ENCODE assay signal across 1 cellular context in the genomic region with DNA sequence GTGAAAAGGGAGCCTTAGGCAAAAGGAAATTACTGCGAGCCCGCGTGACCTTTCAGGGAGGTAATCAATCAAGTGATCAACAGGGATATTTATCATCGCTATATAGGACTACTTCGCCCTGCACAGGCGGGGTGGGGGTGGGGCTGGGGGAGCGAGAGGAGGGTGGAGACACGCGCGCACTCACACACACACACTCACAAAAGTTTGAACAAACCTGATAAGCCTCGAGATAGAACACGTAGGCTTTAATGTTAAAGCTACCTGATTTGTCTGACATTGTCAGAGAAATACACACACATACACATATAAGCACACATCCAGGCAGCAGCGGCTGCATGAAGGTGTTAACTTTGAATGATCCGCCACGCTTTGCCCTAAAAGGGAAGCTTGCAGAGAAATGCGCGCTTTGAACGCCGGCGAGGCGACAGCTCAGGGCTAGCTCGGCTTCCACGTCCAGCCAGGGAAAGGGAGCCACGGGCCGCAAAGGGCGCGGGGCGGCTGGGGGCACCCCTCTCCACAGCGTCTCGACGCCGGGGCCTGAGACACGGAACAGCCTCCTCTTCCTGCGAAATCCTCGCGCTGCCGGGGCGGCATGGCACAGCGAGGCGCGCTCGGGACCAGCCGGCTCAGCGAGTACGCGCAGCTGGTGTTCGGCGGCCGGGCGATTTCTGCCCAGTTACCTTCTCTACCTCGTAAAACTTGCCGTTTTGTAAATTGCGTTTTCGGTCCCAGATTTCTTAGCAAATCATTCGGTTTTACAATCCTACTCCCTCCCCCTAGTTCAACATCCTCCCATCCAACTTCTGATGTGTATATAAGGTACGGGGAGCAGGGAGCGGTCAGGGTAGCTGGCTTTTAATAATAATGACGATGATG.
TF ChIP-seq lines count a peak whose summit lies in the region.

No MANE protein-coding gene starts in this region.

TF ChIP-seq in HCT116, 20 proteins besides CTCF, POLR2A, EP300 and RAD21 (continued from another document):
- TF ChIP-seq SP1 (IDR thresholded peaks at IDR 0.05; ENCODE audit: low read depth) (no peak), EGR1 (IDR thresholded peaks at IDR 0.05; ENCODE audit: low read depth) (no peak), ZFX (IDR thresholded peaks at IDR 0.05) (no peak), TCF7L2 (IDR thresholded peaks at IDR 0.05; ENCODE audit: borderline replicate concordance, extremely low read depth, insufficient read depth, insufficient read length) (no peak), CBX3 (IDR thresholded peaks at IDR 0.05; ENCODE audit: low read depth) (no peak), POLR2AphosphoS5 (IDR thresholded peaks at IDR 0.05; ENCODE audit: low read depth, low read length) (no peak), SRF (IDR thresholded peaks at IDR 0.05; ENCODE audit: low read depth) (no peak), ELF1 (IDR thresholded peaks at IDR 0.05; ENCODE audit: borderline replicate concordance, low read depth) (no peak), SIN3A (IDR thresholded peaks at IDR 0.05; ENCODE audit: low read depth) (no peak), EZH2phosphoT487 (IDR thresholded peaks at IDR 0.05; ENCODE audit: borderline replicate concordance) (no peak), FOSL1 (IDR thresholded peaks at IDR 0.05; ENCODE audit: low read depth) (no peak), ZNF274 (IDR thresholded peaks at IDR 0.05; ENCODE audit: low read depth, low read length) (no peak), JUND (IDR thresholded peaks at IDR 0.05) (no peak), CEBPB (IDR thresholded peaks at IDR 0.05; ENCODE audit: low read depth) (no peak), YY1 (IDR thresholded peaks at IDR 0.05; ENCODE audit: extremely low read depth, insufficient replicate concordance, low read depth, low read length) (no peak)
- TF ChIP-seq, protein P1, sequence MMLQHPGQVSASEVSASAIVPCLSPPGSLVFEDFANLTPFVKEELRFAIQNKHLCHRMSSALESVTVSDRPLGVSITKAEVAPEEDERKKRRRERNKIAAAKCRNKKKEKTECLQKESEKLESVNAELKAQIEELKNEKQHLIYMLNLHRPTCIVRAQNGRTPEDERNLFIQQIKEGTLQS (IDR thresholded peaks at IDR 0.05): no peak
- TF ChIP-seq, protein P2, sequence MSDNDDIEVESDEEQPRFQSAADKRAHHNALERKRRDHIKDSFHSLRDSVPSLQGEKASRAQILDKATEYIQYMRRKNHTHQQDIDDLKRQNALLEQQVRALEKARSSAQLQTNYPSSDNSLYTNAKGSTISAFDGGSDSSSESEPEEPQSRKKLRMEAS (IDR thresholded peaks at IDR 0.05): no peak
- TF ChIP-seq, protein P3, sequence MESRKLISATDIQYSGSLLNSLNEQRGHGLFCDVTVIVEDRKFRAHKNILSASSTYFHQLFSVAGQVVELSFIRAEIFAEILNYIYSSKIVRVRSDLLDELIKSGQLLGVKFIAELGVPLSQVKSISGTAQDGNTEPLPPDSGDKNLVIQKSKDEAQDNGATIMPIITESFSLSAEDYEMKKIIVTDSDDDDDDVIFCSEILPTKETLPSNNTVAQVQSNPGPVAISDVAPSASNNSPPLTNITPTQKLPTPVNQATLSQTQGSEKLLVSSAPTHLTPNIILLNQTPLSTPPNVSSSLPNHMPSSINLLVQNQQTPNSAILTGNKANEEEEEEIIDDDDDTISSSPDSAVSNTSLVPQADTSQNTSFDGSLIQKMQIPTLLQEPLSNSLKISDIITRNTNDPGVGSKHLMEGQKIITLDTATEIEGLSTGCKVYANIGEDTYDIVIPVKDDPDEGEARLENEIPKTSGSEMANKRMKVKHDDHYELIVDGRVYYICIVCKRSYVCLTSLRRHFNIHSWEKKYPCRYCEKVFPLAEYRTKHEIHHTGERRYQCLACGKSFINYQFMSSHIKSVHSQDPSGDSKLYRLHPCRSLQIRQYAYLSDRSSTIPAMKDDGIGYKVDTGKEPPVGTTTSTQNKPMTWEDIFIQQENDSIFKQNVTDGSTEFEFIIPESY (IDR thresholded peaks at IDR 0.05; ENCODE audit: extremely low read depth, insufficient replicate concordance, low read length): no peak
TF ChIP-seq in HCT116: peak in this region for 0.
